In the genomic region with DNA sequence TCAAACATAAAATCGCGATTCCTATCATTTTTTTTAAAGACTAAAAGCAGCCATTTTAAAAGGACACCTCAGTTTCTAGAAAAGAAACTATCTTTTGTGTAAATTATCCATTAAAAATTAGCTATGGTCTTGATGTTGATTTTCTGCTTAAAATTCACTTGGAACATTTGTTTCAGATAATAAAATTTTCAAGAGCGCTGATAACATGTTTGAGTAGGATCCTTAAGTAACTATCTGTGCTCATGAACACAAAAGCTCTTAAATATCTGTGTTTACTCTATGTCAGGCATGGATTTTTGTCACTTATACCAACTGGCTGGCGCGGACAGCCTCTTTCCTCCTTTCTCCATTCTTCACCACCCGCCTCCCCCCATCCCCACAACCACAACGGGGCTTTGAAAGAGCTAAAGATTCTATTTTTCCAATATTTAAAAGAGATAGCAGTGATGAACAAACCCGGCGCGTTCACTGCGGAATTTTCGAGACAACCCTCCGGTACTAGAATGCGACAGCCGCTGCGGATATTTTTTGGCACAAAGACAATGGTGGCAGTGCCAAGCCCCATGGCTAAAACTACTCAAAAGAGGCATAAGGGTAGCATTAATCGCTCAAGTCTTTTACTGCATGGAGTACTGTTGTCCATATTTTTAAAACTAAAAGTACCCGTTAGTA, we compare ENCODE assay signal across 10 cellular contexts.
DNase-seq lines count a peak whose midpoint lies in the region; ATAC-seq and TF ChIP-seq lines count a peak whose summit lies in the region.
"Had no signal": no experiment of that assay in that cellular context is flagged by ENCODE, and none has a peak within 500 bp of the region (broad histone marks: within the 10 kb centered on the region; RNA-seq: fewer than 3 reads in every experiment).

No MANE protein-coding gene starts in this region.

- peaks cover 9 to 27% of the 10 kb centered on the region in 2 donors for H3K4me1 Mint-ChIP-seq in stimulated activated naive B cell treated with anti-CD40 and anti-IgM and Interleukin-4, amounts not matched to agents 10 μg/mL and 1 μg/mL and 100 μg/mL, for 72 hours
- H3K4me1 Mint-ChIP-seq in CD8-positive, alpha-beta memory T cell: no peaks in the 10 kb centered on the region
- H3K4me1 Mint-ChIP-seq: activated CD4-positive, alpha-beta T cell treated with anti-CD3 and anti-CD28 coated beads, Interleukin-2, amount 10 ng/mL, durations not matched to agents 7 days and 5 days had no signal

- H3K27me3 Mint-ChIP-seq in stimulated activated naive B cell treated with anti-CD40 and anti-IgM and Interleukin-4, amounts not matched to agents 10 μg/mL and 1 μg/mL and 100 μg/mL, for 72 hours: no peaks in the 10 kb centered on the region
- H3K27me3 Mint-ChIP-seq in CD8-positive, alpha-beta memory T cell: peaks cover 0 to 1% of the 10 kb centered on the region in 2 donors
- H3K27me3 Mint-ChIP-seq: activated CD4-positive, alpha-beta T cell treated with anti-CD3 and anti-CD28 coated beads, Interleukin-2, amount 10 ng/mL, durations not matched to agents 7 days and 5 days had no signal

- H3K4me3 Mint-ChIP-seq in stimulated activated naive B cell treated with anti-CD40 and anti-IgM and Interleukin-4, amounts not matched to agents 10 μg/mL and 1 μg/mL and 100 μg/mL, for 72 hours: no peak overlapping the region
- no peak overlapping the region for H3K4me3 Mint-ChIP-seq in CD8-positive, alpha-beta memory T cell
- H3K4me3 Mint-ChIP-seq: activated CD4-positive, alpha-beta T cell treated with anti-CD3 and anti-CD28 coated beads, Interleukin-2, amount 10 ng/mL, durations not matched to agents 7 days and 5 days had no signal

- WGBS in mammary epithelial cell (ENCODE audit: low coverage, missing lambda C conversion rate): 26% methylated on average over 4 of the region's 18 CpGs

- in situ Hi-C loops in mammary epithelial cell (cut with MboI; ENCODE audit: low sequenced_read_pairs in 2 of 2): loop anchor here in 1 of 2 donors (25.0 kb wide), 1 partner anchor 381 kb away; no protein-coding TSS in a partner anchor

- intact Hi-C loops in mammary epithelial cell (cut with micrococcal nuclease): no loop called here

- H3K27me3 ChIP-seq in mammary epithelial cell (ENCODE audit: insufficient read depth, low read length): no peaks in the 10 kb centered on the region
- no peaks in the 10 kb centered on the region for H3K27me3 ChIP-seq in CD8-positive, alpha-beta memory T cell (ENCODE audit: insufficient read depth, low read length, poor library complexity, severe bottlenecking)
- H3K27me3 ChIP-seq: ovary had no signal

- peaks cover 18% of the 10 kb centered on the region for H3K4me1 ChIP-seq in mammary epithelial cell (ENCODE audit: insufficient read depth, low read length)
- no peaks in the 10 kb centered on the region for H3K4me1 ChIP-seq in CD8-positive, alpha-beta memory T cell (ENCODE audit: insufficient read depth, low read length)

- peak overlapping the region; percentile 20 for H2AFZ ChIP-seq in mammary epithelial cell (ENCODE audit: low read depth, low read length)

- CTCF ChIA-PET in mammary epithelial cell (lab: Charles Lee; ENCODE audit: low non-redundant PET): interaction anchor here (0.6 kb wide), 1 partner anchor 454 kb away, joined by 4 read pairs; no protein-coding TSS in a partner anchor
- CTCF ChIA-PET in CD8-positive, alpha-beta memory T cell (lab: Charles Lee): no interaction called here

- peak; percentile 35 for DNase-seq in DMS 273 treated with DMSO at 0.1 percent for 48 hours (lab: John Stamatoyannopoulos, UW)
- peak; percentile 39 for DNase-seq in NCI-H2029 treated with DMSO at 0.1 percent for 48 hours (lab: John Stamatoyannopoulos, UW)
- DNase-seq in mammary epithelial cell: no peak
- DNase-seq in nucleus accumbens (lab: John Stamatoyannopoulos, UW): peak in 36 of 56 donors; percentile 14 to 78 (median 54)
- no peak for DNase-seq in activated effector memory CD4-positive, alpha-beta T cell treated with Interleukin-2 at 50 U/mL for 16 hours
- no peak for DNase-seq in stimulated activated naive B cell treated with anti-CD40 and anti-IgM and Interleukin-4, amounts not matched to agents 10 μg/mL and 1 μg/mL and 100 μg/mL, for 72 hours
- no peak for DNase-seq in kidney glomerular epithelial cell (lab: John Stamatoyannopoulos, UW)
- DNase-seq in CD8-positive, alpha-beta memory T cell: no peak
- DNase-seq: activated CD4-positive, alpha-beta T cell treated with anti-CD3 and anti-CD28 coated beads, Interleukin-2, amount 10 ng/mL, durations not matched to agents 7 days and 5 days had no signal

- peak overlapping the region; percentile 38 for H3K4me2 ChIP-seq in mammary epithelial cell (ENCODE audit: insufficient read depth, low read depth, low read length)

- H3K36me3 ChIP-seq in mammary epithelial cell (ENCODE audit: insufficient read depth, low read length): no peaks in the 10 kb centered on the region
- no peaks in the 10 kb centered on the region for H3K36me3 ChIP-seq in CD8-positive, alpha-beta memory T cell (ENCODE audit: insufficient read depth, low read length)
- H3K36me3 ChIP-seq: ovary had no signal

- H3K9me3 Mint-ChIP-seq in stimulated activated naive B cell treated with anti-CD40 and anti-IgM and Interleukin-4, amounts not matched to agents 10 μg/mL and 1 μg/mL and 100 μg/mL, for 72 hours: no peaks in the 10 kb centered on the region
- peaks cover 0 to 6% (median 0%) of the 10 kb centered on the region in 5 donors for H3K9me3 Mint-ChIP-seq in CD8-positive, alpha-beta memory T cell
- H3K9me3 Mint-ChIP-seq: activated CD4-positive, alpha-beta T cell treated with anti-CD3 and anti-CD28 coated beads, Interleukin-2, amount 10 ng/mL, durations not matched to agents 7 days and 5 days had no signal

- no TSS peak for BruUV-seq in mammary epithelial cell (replicated peaks; lab: Mats Ljungman, UMichigan)

- H4K20me1 ChIP-seq in mammary epithelial cell (ENCODE audit: insufficient read depth, low read length): no peaks in the 10 kb centered on the region

- TF ChIP-seq CTCF in mammary epithelial cell (conservative IDR thresholded peaks at IDR 0.05 in 1 of 2, IDR thresholded peaks at IDR 0.05 in 1 of 2; ENCODE audit: extremely low read depth in 1 of 2, insufficient read depth in 1 of 2, low read depth in 1 of 2, low read length in 2 of 2): no peak

- peaks cover 0 to 4% of the 10 kb centered on the region in 2 donors for H3K36me3 Mint-ChIP-seq in stimulated activated naive B cell treated with anti-CD40 and anti-IgM and Interleukin-4, amounts not matched to agents 10 μg/mL and 1 μg/mL and 100 μg/mL, for 72 hours
- no peaks in the 10 kb centered on the region for H3K36me3 Mint-ChIP-seq in CD8-positive, alpha-beta memory T cell

- H3K9ac ChIP-seq in mammary epithelial cell (ENCODE audit: insufficient read depth, low read length): no peak overlapping the region

- H3K27ac Mint-ChIP-seq in stimulated activated naive B cell treated with anti-CD40 and anti-IgM and Interleukin-4, amounts not matched to agents 10 μg/mL and 1 μg/mL and 100 μg/mL, for 72 hours: no peak overlapping the region
- H3K27ac Mint-ChIP-seq in CD8-positive, alpha-beta memory T cell: peak overlapping the region in 1 of 8 donors; percentile 65
- H3K27ac Mint-ChIP-seq: activated CD4-positive, alpha-beta T cell treated with anti-CD3 and anti-CD28 coated beads, Interleukin-2, amount 10 ng/mL, durations not matched to agents 7 days and 5 days had no signal

- ATAC-seq in stimulated activated naive B cell treated with anti-CD40 and anti-IgM and Interleukin-4, amounts not matched to agents 10 μg/mL and 1 μg/mL and 100 μg/mL, for 72 hours (replicated peaks): no peak

- no peaks in the 10 kb centered on the region for H3K79me2 ChIP-seq in mammary epithelial cell (ENCODE audit: insufficient read depth, low read length)

- no peak overlapping the region for H3K27ac ChIP-seq in mammary epithelial cell (ENCODE audit: insufficient read depth, low read depth, low read length)
- H3K27ac ChIP-seq in CD8-positive, alpha-beta memory T cell (ENCODE audit: low read depth, low read length): no peak overlapping the region

- dilution Hi-C loops in mammary epithelial cell (cut with HindIII; ENCODE audit: low sequenced_read_pairs): no loop called here

- H3K4me3 ChIP-seq in mammary epithelial cell (replicated peaks in 1 of 3; ENCODE audit: insufficient read depth in 1 of 3, low read depth in 2 of 3, low read length in 3 of 3): peak overlapping the region in 1 of 3 experiments; percentile 13
- no peak overlapping the region for H3K4me3 ChIP-seq in CD8-positive, alpha-beta memory T cell (ENCODE audit: low read length)
- H3K4me3 ChIP-seq: ovary had no signal

- H3K9me3 ChIP-seq in mammary epithelial cell (replicated peaks; ENCODE audit: insufficient read depth, low read length): no peaks in the 10 kb centered on the region
- H3K9me3 ChIP-seq in CD8-positive, alpha-beta memory T cell (ENCODE audit: low read length): no peaks in the 10 kb centered on the region
- H3K9me3 ChIP-seq: ovary had no signal

- POLR2A ChIA-PET in CD8-positive, alpha-beta memory T cell (lab: Charles Lee): no interaction called here

Comparison
In these comparisons a context has a peak if more than half of its experiments do, and no peak if none do; other contexts are left out.
1. DNase-seq: peak in DMS 273 treated with DMSO at 0.1 percent for 48 hours (single experiment), NCI-H2029 treated with DMSO at 0.1 percent for 48 hours (single experiment) and nucleus accumbens (36 of 56); none in mammary epithelial cell (single experiment), activated effector memory CD4-positive, alpha-beta T cell treated with Interleukin-2 at 50 U/mL for 16 hours (single experiment), stimulated activated naive B cell treated with anti-CD40 and anti-IgM and Interleukin-4, amounts not matched to agents 10 μg/mL and 1 μg/mL and 100 μg/mL, for 72 hours (single experiment), kidney glomerular epithelial cell (single experiment) and CD8-positive, alpha-beta memory T cell (0 of 5).